Comparison of ENCODE assay signal across 28 cellular contexts in genomic region chr17:50328926-50329325, GRCh38. TPM values are rescaled to one million over a fixed set of nuclear protein-coding genes. Genes with fewer than 3 reads are reported as not detected.
A peak's percentile ranks its signal among the peaks of the same experiment; 100 is the strongest.
DNase-seq lines count a peak whose midpoint lies in the region; ATAC-seq, FAIRE-seq and TF ChIP-seq lines count a peak whose summit lies in the region.
"Had no signal": no experiment of that assay in that cellular context is flagged by ENCODE, and none has a peak within 500 bp of the region (broad histone marks: within the 10 kb centered on the region; RNA-seq: fewer than 3 reads in every experiment).

No MANE protein-coding gene starts in this region.

- H3K56ac ChIP-seq in IMR-90 (ENCODE audit: extremely low read depth, insufficient read depth, low read length) (no peak overlapping the region), H1 (replicated peaks; ENCODE audit: insufficient read length, low read depth, low read length) (no peak overlapping the region)

- H2BK5ac ChIP-seq in IMR-90 (ENCODE audit: low read depth, low read length, poor library complexity, severe bottlenecking) (no peak overlapping the region), H1 (ENCODE audit: low read depth, low read length) (no peak overlapping the region)

- H3K18ac ChIP-seq in IMR-90 (ENCODE audit: low read depth, low read length) (no peak overlapping the region), H1 (ENCODE audit: extremely low read depth, low read length) (no peak overlapping the region)

- H3K23me2 ChIP-seq in H1 (ENCODE audit: low read depth, low read length): no peaks in the 10 kb centered on the region

- H3K4ac ChIP-seq in IMR-90 (ENCODE audit: low read depth, low read length) (no peak overlapping the region), H1 (replicated peaks; ENCODE audit: insufficient read length, low read depth, low read length) (no peak overlapping the region)

- H4K91ac ChIP-seq in IMR-90 (ENCODE audit: insufficient read depth, low read depth, low read length): no peak overlapping the region
- H4K91ac ChIP-seq in H1 (replicated peaks; ENCODE audit: insufficient read length, low read length): no peak overlapping the region

- no CpG with 5 or more reads among the region's 9 CpGs for WGBS in IMR-90 (ENCODE audit: extremely low coverage in 2 of 2, insufficient read length in 1 of 2), 2 experiments
- WGBS in H1 (ENCODE audit: extremely low coverage in 1 of 2, insufficient coverage in 1 of 2, insufficient read length in 1 of 2, insufficient replicate concordance in 2 of 2, low coverage in 1 of 2, low lambda C conversion rate in 2 of 2, missing lambda C conversion rate in 1 of 2), 2 experiments: 93% methylated on average over 7 of the region's 9 CpGs; no CpG with 5 or more reads in 1 of the 2 experiments

- no peak overlapping the region for H3K4me2 ChIP-seq in IMR-90 (ENCODE audit: low read depth, low read length)
- no peak overlapping the region for H3K4me2 ChIP-seq in H1 (ENCODE audit: insufficient read depth in 1 of 2, low read depth in 2 of 2, low read length in 2 of 2)
- H3K4me2 ChIP-seq: A549 had no signal

- DNase-seq in IMR-90 (no peak), H1 (ENCODE audit: low read depth in 1 of 2, low spot score in 2 of 2) (no peak), mucosa of descending colon (no peak), MV-4-11 (lab: John Stamatoyannopoulos, UW) (no peak), GM10248 (ENCODE audit: extremely low spot score) (no peak)
- DNase-seq in stimulated activated effector memory CD8-positive, alpha-beta T cell treated with anti-CD3 and anti-CD28 coated beads, Interleukin-12 subunit alpha, Interleukin-12 subunit beta, amount 100 ng/mL, for 72 hours (ENCODE audit: low spot score in 2 of 2): no peak
- DNase-seq: AML-193; CD8-positive, alpha-beta T cell; GDM1; KG1; MG63; NCI-H2029 treated with DMSO at 0.1 percent for 48 hours; NCI-H446 treated with DMSO at 0.1 percent for 48 hours; NCI-H526; NCI-H82; NK-92 treated with Interleukin-12 subunit alpha and Interleukin-12 subunit beta, amount 100 ng/mL, for 24 hours; PC-3 had no signal

- H2BK15ac ChIP-seq in IMR-90 (ENCODE audit: low read depth, low read length) (no peak overlapping the region), H1 (ENCODE audit: low read length) (no peak overlapping the region)

- peaks cover 29% of the 10 kb centered on the region for H3K4me1 Mint-ChIP-seq in stimulated activated effector memory CD8-positive, alpha-beta T cell treated with anti-CD3 and anti-CD28 coated beads, Interleukin-12 subunit alpha, Interleukin-12 subunit beta, amount 100 ng/mL, for 72 hours

- H3K23ac ChIP-seq in IMR-90 (ENCODE audit: low read depth, low read length) (no peak overlapping the region), H1 (ENCODE audit: insufficient read length) (no peak overlapping the region)

- no peaks in the 10 kb centered on the region for H3K79me1 ChIP-seq in IMR-90 (ENCODE audit: low read depth in 1 of 2, low read length in 2 of 2)
- no peaks in the 10 kb centered on the region for H3K79me1 ChIP-seq in H1 (ENCODE audit: low read depth, low read length)

- FAIRE-seq in H1 (lab: Jason Lieb, UNC): no peak
- FAIRE-seq: A549, GM12891, H54, HTR-8/SVneo had no signal

- H4K20me1 ChIP-seq in IMR-90 (ENCODE audit: insufficient read depth, low read length) (no peaks in the 10 kb centered on the region), H1 (replicated peaks in 1 of 2; ENCODE audit: control insufficient read depth in 1 of 2, insufficient read depth in 2 of 2, low read length in 2 of 2) (no peaks in the 10 kb centered on the region)

- peaks cover 6% of the 10 kb centered on the region for H3K36me3 Mint-ChIP-seq in stimulated activated effector memory CD8-positive, alpha-beta T cell treated with anti-CD3 and anti-CD28 coated beads, Interleukin-12 subunit alpha, Interleukin-12 subunit beta, amount 100 ng/mL, for 72 hours
- H3K36me3 Mint-ChIP-seq: CD8-positive, alpha-beta T cell had no signal

- H2BK20ac ChIP-seq in IMR-90 (ENCODE audit: low read depth, low read length) (no peak overlapping the region), H1 (ENCODE audit: low read length) (no peak overlapping the region)

- dilution Hi-C loops in IMR-90 (cut with HindIII; ENCODE audit: low sequenced_read_pairs, unreplicated experiment): no loop called here

- TF ChIP-seq RAD21 in IMR-90 (IDR thresholded peaks at IDR 0.05; ENCODE audit: low read length): no peak
- no peak for TF ChIP-seq RAD21 in H1 (IDR thresholded peaks at IDR 0.05 in 1 of 2, conservative IDR thresholded peaks at IDR 0.05 in 1 of 2; ENCODE audit: low read depth in 2 of 2, low read length in 2 of 2)

- H2AFZ ChIP-seq in IMR-90 (replicated peaks; ENCODE audit: low read length, poor library complexity): peak overlapping the region; percentile 65
- H2AFZ ChIP-seq in H1 (ENCODE audit: low read length): no peak overlapping the region

- no peaks in the 10 kb centered on the region for H3K9me3 Mint-ChIP-seq in stimulated activated effector memory CD8-positive, alpha-beta T cell treated with anti-CD3 and anti-CD28 coated beads, Interleukin-12 subunit alpha, Interleukin-12 subunit beta, amount 100 ng/mL, for 72 hours
- H3K9me3 Mint-ChIP-seq: CD8-positive, alpha-beta T cell had no signal

- POLR2A ChIA-PET in IMR-90 (lab: Charles Lee; ENCODE audit: unreplicated experiment) (no interaction called here), H1 (lab: Charles Lee; ENCODE audit: partially characterized antibody) (interaction anchor here (1.0 to 1.7 kb wide), 2 partner anchors 8 to 17 kb away, joined by 3 read pairs; no protein-coding TSS in a partner anchor), GM10248 (lab: Yijun Ruan, JAX) (no interaction called here)

- H4K5ac ChIP-seq in IMR-90 (ENCODE audit: low read depth, low read length) (no peak overlapping the region), H1 (ENCODE audit: insufficient read length, low read depth, low read length) (no peak overlapping the region)

- H3K9ac ChIP-seq in IMR-90 (ENCODE audit: low read depth, low read length) (no peak overlapping the region), H1 (replicated peaks in 1 of 4; ENCODE audit: extremely low read depth in 1 of 4, low read depth in 3 of 4, low read length in 3 of 4) (no peak overlapping the region; a peak in 1 of 7 replicates)

- H2BK12ac ChIP-seq in H1 (ENCODE audit: low read depth, low read length): no peak overlapping the region

- peak overlapping the region; percentile 55 for H2AK9ac ChIP-seq in IMR-90 (replicated peaks; ENCODE audit: low read depth, low read length, poor library complexity)

- in situ Hi-C loops in IMR-90 (cut with MboI; ENCODE audit: low sequenced_read_pairs): no loop called here

- TF ChIP-seq CTCF in IMR-90 (conservative IDR thresholded peaks at IDR 0.05; ENCODE audit: low read depth, low read length): no peak
- TF ChIP-seq CTCF in H1 (IDR thresholded peaks at IDR 0.05; ENCODE audit: control extremely low read depth in 1 of 3, insufficient read depth in 1 of 3, low read depth in 1 of 3, low read length in 3 of 3): no peak
- TF ChIP-seq CTCF in mucosa of descending colon (IDR thresholded peaks at IDR 0.05): no peak
- TF ChIP-seq CTCF in GM10248 (IDR thresholded peaks at IDR 0.05; ENCODE audit: control extremely low read depth, extremely low read depth, low read depth, missing control alignments): no peak

- BruUV-seq in IMR-90 (replicated peaks; lab: Mats Ljungman, UMichigan): no TSS peak

- H3K27ac ChIP-seq in IMR-90 (ENCODE audit: insufficient read depth, low read length) (no peak overlapping the region), H1 (ENCODE audit: low read depth, low read length) (no peak overlapping the region)
- H3K27ac ChIP-seq: A549, C4-2B, SJCRH30 had no signal

- H3K14ac ChIP-seq in IMR-90 (replicated peaks; ENCODE audit: low read depth, low read length): no peak overlapping the region
- no peak overlapping the region for H3K14ac ChIP-seq in H1 (ENCODE audit: insufficient read length)

- intact Hi-C loops in IMR-90 (cut with micrococcal nuclease): no loop called here
- intact Hi-C loops in mucosa of descending colon (cut with DNase I, micrococcal nuclease): no loop called here

- H4K8ac ChIP-seq in IMR-90 (ENCODE audit: low read depth in 2 of 2, low read length in 2 of 2) (no peak overlapping the region), H1 (ENCODE audit: extremely low read depth, insufficient read depth, low read length) (peak overlapping the region; percentile 63; the same call in 1 of the 2 replicates)

- H3K36me3 ChIP-seq in IMR-90 (ENCODE audit: control insufficient read depth, insufficient read depth, low read length): no peaks in the 10 kb centered on the region
- no peaks in the 10 kb centered on the region for H3K36me3 ChIP-seq in H1 (ENCODE audit: control insufficient read depth in 2 of 4, insufficient read depth in 4 of 4, low read length in 3 of 4)
- H3K36me3 ChIP-seq in mucosa of descending colon (ENCODE audit: low read depth): no peaks in the 10 kb centered on the region
- H3K36me3 ChIP-seq: MG63, SJCRH30 had no signal

- no peak for TF ChIP-seq EP300 in H1 (IDR thresholded peaks at IDR 0.05; ENCODE audit: borderline replicate concordance in 1 of 2, low read depth in 2 of 2, low read length in 2 of 2)

- CTCF ChIA-PET in IMR-90 (lab: Yijun Ruan, JAX): no interaction called here
- CTCF ChIA-PET in H1 (lab: Charles Lee; ENCODE audit: partially characterized antibody): interaction anchor here (0.9 to 5.3 kb wide), 5 partner anchors 17 to 160 kb away, joined by 3 to 26 read pairs (median 4); partner anchors contain the start of gene COL1A1
- CTCF ChIA-PET in GM10248 (lab: Yijun Ruan, JAX): interaction anchor here (1.3 to 2.3 kb wide), 2 partner anchors 31 to 128 kb away, joined by 5 to 7 read pairs; partner anchors contain the start of gene COL1A1

- H2BK120ac ChIP-seq in IMR-90 (ENCODE audit: low read depth, low read length): no peak overlapping the region
- no peak overlapping the region for H2BK120ac ChIP-seq in H1 (replicated peaks; ENCODE audit: low read depth, low read length)

- no peak overlapping the region for H2AK5ac ChIP-seq in IMR-90 (ENCODE audit: low read depth, low read length)
- H2AK5ac ChIP-seq in H1 (ENCODE audit: low read depth, low read length): no peak overlapping the region

- no peak overlapping the region for H3K4me3 Mint-ChIP-seq in stimulated activated effector memory CD8-positive, alpha-beta T cell treated with anti-CD3 and anti-CD28 coated beads, Interleukin-12 subunit alpha, Interleukin-12 subunit beta, amount 100 ng/mL, for 72 hours
- H3K4me3 Mint-ChIP-seq: CD8-positive, alpha-beta T cell had no signal

- ATAC-seq in IMR-90 (ENCODE audit: low read depth) (no peak), mucosa of descending colon (peak; percentile 24), GM19395 (IDR thresholded peaks at IDR 0.05; ENCODE audit: unreplicated experiment) (no peak)
- ATAC-seq in stimulated activated effector memory CD8-positive, alpha-beta T cell treated with anti-CD3 and anti-CD28 coated beads, Interleukin-12 subunit alpha, Interleukin-12 subunit beta, amount 100 ng/mL, for 72 hours: no peak
- ATAC-seq: CD8-positive, alpha-beta T cell; PC-3; Right ventricle myocardium inferior; SK-N-SH treated with all-trans-retinoic acid at 6 μM for 48 hours had no signal

- no peaks in the 10 kb centered on the region for H3K27me3 ChIP-seq in IMR-90 (ENCODE audit: control insufficient read depth, insufficient read depth, low read length)
- H3K27me3 ChIP-seq in H1 (replicated peaks in 1 of 4; ENCODE audit: control insufficient read depth in 3 of 4, extremely low read depth in 1 of 4, insufficient read depth in 3 of 4, low read length in 3 of 4): no peaks in the 10 kb centered on the region
- H3K27me3 ChIP-seq: MG63, SJCRH30 had no signal

- H3K4me3 ChIP-seq in IMR-90 (ENCODE audit: insufficient read depth, low read depth, low read length): no peak overlapping the region
- H3K4me3 ChIP-seq in H1 (ENCODE audit: extremely low read depth in 1 of 4, insufficient read depth in 2 of 4, low read depth in 3 of 4, low read length in 4 of 4): no peak overlapping the region
- no peak overlapping the region for H3K4me3 ChIP-seq in mucosa of descending colon
- H3K4me3 ChIP-seq: A549, MG63, SJCRH30 had no signal

- peak overlapping the region; percentile 48 for H3K27ac Mint-ChIP-seq in stimulated activated effector memory CD8-positive, alpha-beta T cell treated with anti-CD3 and anti-CD28 coated beads, Interleukin-12 subunit alpha, Interleukin-12 subunit beta, amount 100 ng/mL, for 72 hours
- H3K27ac Mint-ChIP-seq: CD8-positive, alpha-beta T cell had no signal

- peaks cover 4% of the 10 kb centered on the region for H3K9me1 ChIP-seq in IMR-90 (ENCODE audit: insufficient read depth, low read length)

- H3K9me3 ChIP-seq in IMR-90 (ENCODE audit: control insufficient read depth, insufficient read depth, low read length) (no peaks in the 10 kb centered on the region), H1 (ENCODE audit: insufficient read depth in 2 of 2, low read depth in 1 of 2, low read length in 1 of 2) (no peaks in the 10 kb centered on the region), mucosa of descending colon (no peaks in the 10 kb centered on the region)
- H3K9me3 ChIP-seq: A549, Caco-2, MG63, SJCRH30 had no signal

- no peaks in the 10 kb centered on the region for H3K79me2 ChIP-seq in H1 (ENCODE audit: control insufficient read depth in 1 of 2, insufficient read depth in 2 of 2, low read length in 2 of 2)

- TF ChIP-seq POLR2A in IMR-90 (IDR thresholded peaks at IDR 0.05; ENCODE audit: low read depth, low read length) (no peak), H1 (IDR thresholded peaks at IDR 0.05; ENCODE audit: control extremely low read depth in 1 of 2, low read depth in 2 of 2, low read length in 2 of 2) (no peak)

- H3K4me1 ChIP-seq in IMR-90 (ENCODE audit: control insufficient read depth, insufficient read depth, low read length) (no peaks in the 10 kb centered on the region; the same call in 1 of the 2 replicates), H1 (replicated peaks in 1 of 4; ENCODE audit: control insufficient read depth in 3 of 4, insufficient read depth in 4 of 4, low read length in 3 of 4) (peaks cover 0 to 2% (median 0%) of the 10 kb centered on the region in 4 experiments; a peak in 1 of 7 replicates), mucosa of descending colon (ENCODE audit: low read depth) (no peaks in the 10 kb centered on the region)
- H3K4me1 ChIP-seq: A549, Caco-2, SJCRH30 had no signal

RNA-seq across cellular contexts. Expression of gene XYLT2, which starts 17.0 kb away (rescaled TPM):
- total RNA-seq in IMR-90 (2012; rRNA removed) (31.9 and 35.0 TPM in 2 replicates), mucosa of descending colon (10 to 100 TPM; 14.7 to 20.0 (median 18.4) TPM)
- polyA plus RNA-seq in IMR-90 (2012; rRNA removed) (27.7 and 35.7 TPM in 2 replicates), H1 (2011; rRNA removed) (29.9 and 38.2 TPM in 2 replicates)
- 20.7 and 31.6 TPM in 2 replicates for polyA plus RNA-seq in IMR-90 (2012; cell fraction: cytosol; rRNA removed)
- polyA plus RNA-seq in IMR-90 (2012; cell fraction: nucleus; rRNA removed; ENCODE audit: low replicate concordance): 39.1 and 85.9 TPM in 2 replicates
- total RNA-seq in H1 (2021; fragmentation: NEBNext Ultra II Directional; extraction: Animal tissue kit (Norgen Biotek cat#: 25700)): 28.0 and 28.9 TPM in 2 replicates
- 26.8 TPM for polyA plus RNA-seq in H1 (2011; cell fraction: cytosol; rRNA removed)
- polyA plus RNA-seq in H1 (2011; cell fraction: nucleus; rRNA removed): 55.3 TPM
- 17.0 to 31.4 TPM (median 27.3 TPM) in 4 replicates for polyA plus RNA-seq in H1 (2012, experiment 1 of 2)
- polyA plus RNA-seq in H1 (2012, experiment 2 of 2): 16.5 TPM
- 29.7 TPM for polyA plus RNA-seq in H1 (2013, experiment 1 of 2)
- polyA plus RNA-seq in H1 (2013, experiment 2 of 2): 29.8 TPM
- 28.9 and 33.8 TPM in 2 replicates for polyA minus RNA-seq in H1 (2011; rRNA and poly(A)+ RNA removed)
- 39.8 TPM for polyA minus RNA-seq in H1 (2011; cell fraction: cytosol; rRNA and poly(A)+ RNA removed)
- 35.9 TPM for polyA minus RNA-seq in H1 (2011; cell fraction: nucleus; rRNA and poly(A)+ RNA removed)

RNA-seq across cellular contexts. Expression of gene MRPL27, which starts 44.1 kb away (rescaled TPM):
- total RNA-seq in IMR-90 (2012; rRNA removed) (152 and 202 TPM in 2 replicates), mucosa of descending colon (10 to 100 TPM; 63.7 to 90.3 (median 80.2) TPM)
- polyA plus RNA-seq in IMR-90 (2012; rRNA removed) (156 and 176 TPM in 2 replicates), H1 (2011; rRNA removed) (109 and 135 TPM in 2 replicates)
- polyA plus RNA-seq in IMR-90 (2012; cell fraction: cytosol; rRNA removed): 138 and 201 TPM in 2 replicates
- 60.7 and 89.8 TPM in 2 replicates for polyA plus RNA-seq in IMR-90 (2012; cell fraction: nucleus; rRNA removed; ENCODE audit: low replicate concordance)
- total RNA-seq in H1 (2021; fragmentation: NEBNext Ultra II Directional; extraction: Animal tissue kit (Norgen Biotek cat#: 25700)): 75.6 and 82.6 TPM in 2 replicates
- 155 TPM for polyA plus RNA-seq in H1 (2011; cell fraction: cytosol; rRNA removed)
- 67.9 TPM for polyA plus RNA-seq in H1 (2011; cell fraction: nucleus; rRNA removed)
- polyA plus RNA-seq in H1 (2012, experiment 1 of 2): 130 to 159 TPM (median 138 TPM) in 4 replicates
- polyA plus RNA-seq in H1 (2012, experiment 2 of 2): 95.2 TPM
- polyA plus RNA-seq in H1 (2013, experiment 1 of 2): 54.9 TPM
- 60.3 TPM for polyA plus RNA-seq in H1 (2013, experiment 2 of 2)
- polyA minus RNA-seq in H1 (2011; rRNA and poly(A)+ RNA removed): 55.9 and 75.0 TPM in 2 replicates
- 33.5 TPM for polyA minus RNA-seq in H1 (2011; cell fraction: cytosol; rRNA and poly(A)+ RNA removed)
- 41.1 TPM for polyA minus RNA-seq in H1 (2011; cell fraction: nucleus; rRNA and poly(A)+ RNA removed)

RNA-seq across cellular contexts. Expression of gene EME1, which starts 44.1 kb away (rescaled TPM):
- total RNA-seq in IMR-90 (2012; rRNA removed): 8.9 and 9.1 TPM in 2 replicates
- 9.4 and 10.1 TPM in 2 replicates for polyA plus RNA-seq in IMR-90 (2012; rRNA removed)
- 1.4 and 4.8 TPM in 2 replicates for polyA plus RNA-seq in IMR-90 (2012; cell fraction: cytosol; rRNA removed)
- 20.8 and 44.5 TPM in 2 replicates for polyA plus RNA-seq in IMR-90 (2012; cell fraction: nucleus; rRNA removed; ENCODE audit: low replicate concordance)
- total RNA-seq in H1 (2021; fragmentation: NEBNext Ultra II Directional; extraction: Animal tissue kit (Norgen Biotek cat#: 25700)): 13.3 and 13.9 TPM in 2 replicates
- 13.9 and 16.3 TPM in 2 replicates for polyA plus RNA-seq in H1 (2011; rRNA removed)
- 23.2 TPM for polyA plus RNA-seq in H1 (2011; cell fraction: cytosol; rRNA removed)
- polyA plus RNA-seq in H1 (2011; cell fraction: nucleus; rRNA removed): 62.4 TPM
- polyA plus RNA-seq in H1 (2012, experiment 1 of 2): 19.3 to 29.0 TPM (median 22.2 TPM) in 4 replicates
- polyA plus RNA-seq in H1 (2012, experiment 2 of 2): 4.9 TPM
- polyA plus RNA-seq in H1 (2013, experiment 1 of 2): 14.5 TPM
- polyA plus RNA-seq in H1 (2013, experiment 2 of 2): 12.3 TPM
- polyA minus RNA-seq in H1 (2011; rRNA and poly(A)+ RNA removed): 16.0 and 17.8 TPM in 2 replicates
- 12.3 TPM for polyA minus RNA-seq in H1 (2011; cell fraction: cytosol; rRNA and poly(A)+ RNA removed)
- polyA minus RNA-seq in H1 (2011; cell fraction: nucleus; rRNA and poly(A)+ RNA removed): 28.1 TPM
- 1 to 10 TPM in 2 of 3 donors, under 1 TPM in 1; 0.76 to 4.0 (median 1.8) TPM for total RNA-seq in mucosa of descending colon

RNA-seq across cellular contexts. Expression of gene TMEM92, which starts 54.7 kb away (rescaled TPM):
- total RNA-seq in IMR-90 (2012; rRNA removed) (0.18 and 0.28 TPM in 2 replicates), mucosa of descending colon (1 to 10 TPM; 1.3 to 2.8 (median 2.6) TPM)
- polyA plus RNA-seq in IMR-90 (2012; rRNA removed) (0.86 and 1.7 TPM in 2 replicates), H1 (2011; rRNA removed) (24.8 and 39.2 TPM in 2 replicates)
- polyA plus RNA-seq in IMR-90 (2012; cell fraction: cytosol; rRNA removed): 0.90 and 1.4 TPM in 2 replicates
- 1.0 and 1.1 TPM in 2 replicates for polyA plus RNA-seq in IMR-90 (2012; cell fraction: nucleus; rRNA removed; ENCODE audit: low replicate concordance)
- total RNA-seq in H1 (2021; fragmentation: NEBNext Ultra II Directional; extraction: Animal tissue kit (Norgen Biotek cat#: 25700)): 11.9 and 12.2 TPM in 2 replicates
- 14.9 TPM for polyA plus RNA-seq in H1 (2011; cell fraction: cytosol; rRNA removed)
- 13.5 TPM for polyA plus RNA-seq in H1 (2011; cell fraction: nucleus; rRNA removed)
- polyA plus RNA-seq in H1 (2012, experiment 1 of 2): 12.3 to 17.0 TPM (median 15.6 TPM) in 4 replicates
- 17.9 TPM for polyA plus RNA-seq in H1 (2012, experiment 2 of 2)
- polyA plus RNA-seq in H1 (2013, experiment 1 of 2): 23.2 TPM
- polyA plus RNA-seq in H1 (2013, experiment 2 of 2): 31.1 TPM
- polyA minus RNA-seq in H1 (2011; rRNA and poly(A)+ RNA removed): 6.3 and 10.4 TPM in 2 replicates
- 15.3 TPM for polyA minus RNA-seq in H1 (2011; cell fraction: cytosol; rRNA and poly(A)+ RNA removed)
- polyA minus RNA-seq in H1 (2011; cell fraction: nucleus; rRNA and poly(A)+ RNA removed): 12.1 TPM
- total RNA-seq: CD8-positive, alpha-beta T cell; Right ventricle myocardium inferior; RPMI7951; SJCRH30 had no signal
